1 cellular context compared by ENCODE assay signal in genomic region chr4:146458594-146458993, GRCh38.
TF ChIP-seq lines count a peak whose summit lies in the region.

No MANE protein-coding gene starts in this region.

TF ChIP-seq in GM23338, 12 proteins besides CTCF, POLR2A, EP300 and RAD21 (continued from another document):
- no peak for TF ChIP-seq REST (IDR thresholded peaks at IDR 0.05; ENCODE audit: unreplicated experiment)
